Comparison of ENCODE assay signal across 1 cellular context in the genomic region with DNA sequence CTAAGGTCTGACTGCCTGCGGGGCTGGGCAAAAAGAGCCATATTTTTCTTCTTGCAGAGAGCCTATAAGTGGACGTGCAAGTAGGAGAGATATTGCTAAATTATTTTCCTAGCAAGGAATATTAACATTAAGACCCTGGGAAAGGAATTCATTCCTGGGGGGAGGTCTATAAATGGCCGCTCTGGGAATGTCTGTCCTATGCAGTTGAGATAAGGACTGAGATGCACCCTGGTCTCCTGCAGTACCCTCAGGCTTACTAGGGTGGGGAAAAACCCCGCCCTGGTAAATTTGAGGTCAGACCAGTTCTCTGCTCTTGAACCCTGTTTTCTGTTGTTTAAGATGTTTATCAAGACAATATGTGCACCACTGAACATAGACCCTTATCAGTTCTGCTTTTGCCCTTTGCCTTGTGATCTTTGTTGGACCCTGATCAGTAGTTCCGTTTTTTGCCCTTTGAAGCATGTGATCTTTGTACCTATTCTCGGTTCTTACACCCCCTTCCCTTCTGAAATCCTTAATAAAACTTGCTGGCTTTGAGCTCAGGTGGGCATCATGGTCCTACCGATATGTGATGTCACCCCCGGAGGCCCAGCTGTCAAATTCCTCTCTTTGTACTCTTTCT.
A peak's percentile ranks its signal among the peaks of the same experiment; 100 is the strongest.
TF ChIP-seq lines count a peak whose summit lies in the region.
"Not testable (repeated sequence)": the region's sequence is repeated elsewhere in the genome, so short reads cannot be mapped to it uniquely, and the experiment has no call there.

No MANE protein-coding gene starts in this region.

TF ChIP-seq in HepG2, 621 proteins besides CTCF, POLR2A, EP300 and RAD21:
- TF ChIP-seq HNF4G (IDR thresholded peaks at IDR 0.05; ENCODE audit: borderline replicate concordance, low read depth, low read length) (peak; percentile 20; the same call in 1 of the 2 replicates), HNF4A (CRISPR knock-in tag; IDR thresholded peaks at IDR 0.05) (peak; percentile 40; the same call in 1 of the 2 replicates)
- not testable (repeated sequence) for TF ChIP-seq HNF4G (CRISPR knock-in tag; IDR thresholded peaks at IDR 0.05; ENCODE audit: borderline replicate concordance, low read depth)
